Comparison of ENCODE assay signal across 12 cellular contexts in genomic region chr20:47278907-47279348, GRCh38.
A peak's percentile ranks its signal among the peaks of the same experiment; 100 is the strongest.
DNase-seq lines count a peak whose midpoint lies in the region; TF ChIP-seq lines count a peak whose summit lies in the region.
"Had no signal": no experiment of that assay in that cellular context is flagged by ENCODE, and none has a peak within 500 bp of the region (broad histone marks: within the 10 kb centered on the region; RNA-seq: fewer than 3 reads in every experiment).

No MANE protein-coding gene starts in this region.

- intact Hi-C loops in activated CD4-positive, alpha-beta T cell treated with anti-CD3 and anti-CD28 coated beads, Interleukin-2, amount 10 ng/mL, durations not matched to agents 24 days and 14 days (cut with micrococcal nuclease): no loop called here

- DNase-seq in COLO829 (ENCODE audit: low spot score) (peak; percentile 77), M059J (ENCODE audit: low read depth) (peak; percentile 95), coronary artery (ENCODE audit: low spot score) (no peak), osteocyte (ENCODE audit: extremely low spot score, unreplicated experiment) (no peak), GM03348 (ENCODE audit: low spot score) (no peak), HuH-7 (ENCODE audit: low spot score) (no peak), UCSD-AML1 (lab: John Stamatoyannopoulos, UW; ENCODE audit: unreplicated experiment) (no peak)
- no peak for DNase-seq in activated CD4-positive, alpha-beta T cell treated with anti-CD3 and anti-CD28 coated beads, Interleukin-2, amount 10 ng/mL, durations not matched to agents 24 days and 14 days
- DNase-seq: head of caudate nucleus, NCI-H1417 had no signal

- H3K27ac ChIP-seq in coronary artery: peak overlapping the region; percentile 80 to 87

- no peaks in the 10 kb centered on the region for H3K9me3 Mint-ChIP-seq in osteocyte (ENCODE audit: unreplicated experiment)
- H3K9me3 Mint-ChIP-seq in activated CD4-positive, alpha-beta T cell treated with anti-CD3 and anti-CD28 coated beads, Interleukin-2, amount 10 ng/mL, durations not matched to agents 24 days and 14 days: no peaks in the 10 kb centered on the region
- H3K9me3 Mint-ChIP-seq: CD14-positive monocyte; central memory CD8-positive, alpha-beta T cell had no signal

- H3K27ac Mint-ChIP-seq in osteocyte (ENCODE audit: unreplicated experiment): peak overlapping the region; percentile 76
- no peak overlapping the region for H3K27ac Mint-ChIP-seq in activated CD4-positive, alpha-beta T cell treated with anti-CD3 and anti-CD28 coated beads, Interleukin-2, amount 10 ng/mL, durations not matched to agents 24 days and 14 days

- H3K4me1 Mint-ChIP-seq in osteocyte (ENCODE audit: unreplicated experiment): peaks cover 76% of the 10 kb centered on the region
- peaks cover 29% of the 10 kb centered on the region for H3K4me1 Mint-ChIP-seq in activated CD4-positive, alpha-beta T cell treated with anti-CD3 and anti-CD28 coated beads, Interleukin-2, amount 10 ng/mL, durations not matched to agents 24 days and 14 days

- TF ChIP-seq CTCF in coronary artery (IDR thresholded peaks at IDR 0.05) (no peak), osteocyte (IDR thresholded peaks at IDR 0.05) (no peak)

- H3K4me3 ChIP-seq in coronary artery: no peak overlapping the region

- H3K36me3 Mint-ChIP-seq in osteocyte (ENCODE audit: unreplicated experiment): peaks cover 51% of the 10 kb centered on the region
- peaks cover 66% of the 10 kb centered on the region for H3K36me3 Mint-ChIP-seq in activated CD4-positive, alpha-beta T cell treated with anti-CD3 and anti-CD28 coated beads, Interleukin-2, amount 10 ng/mL, durations not matched to agents 24 days and 14 days (ENCODE audit: low read depth)

- H3K27me3 Mint-ChIP-seq in osteocyte (ENCODE audit: unreplicated experiment): no peaks in the 10 kb centered on the region
- no peaks in the 10 kb centered on the region for H3K27me3 Mint-ChIP-seq in activated CD4-positive, alpha-beta T cell treated with anti-CD3 and anti-CD28 coated beads, Interleukin-2, amount 10 ng/mL, durations not matched to agents 24 days and 14 days
- H3K27me3 Mint-ChIP-seq: central memory CD8-positive, alpha-beta T cell had no signal

- H3K4me3 Mint-ChIP-seq in osteocyte (ENCODE audit: unreplicated experiment): no peak overlapping the region
- H3K4me3 Mint-ChIP-seq in activated CD4-positive, alpha-beta T cell treated with anti-CD3 and anti-CD28 coated beads, Interleukin-2, amount 10 ng/mL, durations not matched to agents 24 days and 14 days: no peak overlapping the region
- H3K4me3 Mint-ChIP-seq: CD14-positive monocyte; central memory CD8-positive, alpha-beta T cell had no signal

Comparison
In these comparisons a context has a peak if more than half of its experiments do, and no peak if none do; other contexts are left out.
1. DNase-seq: peak in COLO829 (single experiment) and M059J (single experiment); none in coronary artery (single experiment), osteocyte (single experiment), GM03348 (single experiment), activated CD4-positive, alpha-beta T cell treated with anti-CD3 and anti-CD28 coated beads, Interleukin-2, amount 10 ng/mL, durations not matched to agents 24 days and 14 days (single experiment), HuH-7 (single experiment) and UCSD-AML1 (single experiment).